In the genomic region with DNA sequence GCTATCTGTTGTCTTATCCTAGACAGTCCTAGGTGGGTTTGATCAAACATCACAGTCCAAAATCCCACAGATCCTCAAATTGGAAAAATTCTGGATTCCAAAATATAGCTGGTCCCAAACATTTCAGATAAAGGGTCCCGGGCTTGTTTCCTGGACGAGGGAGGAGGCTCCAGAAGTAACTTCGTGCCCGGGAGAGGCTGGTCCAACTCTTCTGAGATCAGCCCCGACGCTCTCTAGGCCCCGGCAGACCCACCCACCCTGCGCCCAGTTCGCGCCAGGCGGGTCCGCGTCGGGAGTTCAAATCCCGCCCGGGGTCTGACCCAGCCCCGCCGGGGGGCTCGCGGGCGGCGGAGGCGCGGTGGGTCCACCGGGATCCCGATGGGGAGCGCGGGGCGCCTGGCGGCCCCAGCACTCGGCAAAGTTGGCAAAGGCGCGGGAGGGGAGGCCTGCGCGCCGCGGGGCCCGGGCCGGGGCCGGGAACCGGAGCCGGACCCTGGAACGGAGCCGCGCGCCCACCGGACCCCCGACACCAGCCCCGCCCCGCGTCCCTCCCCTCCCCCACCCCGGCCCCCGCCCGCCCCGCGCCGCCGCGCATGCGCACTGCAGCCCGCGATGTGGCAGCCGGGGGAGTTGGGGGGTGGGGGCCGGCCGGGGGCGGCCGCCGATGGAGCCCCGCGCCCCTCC, we compare ENCODE assay signal across 8 cellular contexts. TPM values are rescaled to one million over a fixed set of nuclear protein-coding genes. Genes with fewer than 3 reads are reported as not detected.
A peak's percentile ranks its signal among the peaks of the same experiment; 100 is the strongest.
DNase-seq lines count a peak whose midpoint lies in the region; ATAC-seq and TF ChIP-seq lines count a peak whose summit lies in the region.

No MANE protein-coding gene starts in this region.

- no peaks in the 10 kb centered on the region for H3K36me3 ChIP-seq in sigmoid colon

- peak; percentile 20 for DNase-seq in ELF-1 (ENCODE audit: low read depth, low spot score)
- peak; percentile 23 for DNase-seq in M059J (ENCODE audit: low read depth)
- no peak for DNase-seq in activated naive CD4-positive, alpha-beta T cell treated with anti-CD3 and anti-CD28 coated beads for 36 hours
- peak; percentile 31 to 75 (median 55) for DNase-seq in right cardiac atrium
- DNase-seq in sigmoid colon = peak; percentile 65
- no peak for DNase-seq in NCI-H2107 treated with DMSO at 0.1 percent for 48 hours (lab: John Stamatoyannopoulos, UW; ENCODE audit: unreplicated experiment)
- DNase-seq in Ammon's horn (ENCODE audit: low spot score) = no peak

- H3K4me3 ChIP-seq in right cardiac atrium (ENCODE audit: low read length) (peak overlapping the region; percentile 99), sigmoid colon (peak overlapping the region; percentile 59 to 98 (median 94))

- WGBS in right cardiac atrium = under 1% methylated on average over 62 of the region's 70 CpGs
- 1% methylated on average over 69 of the region's 70 CpGs for WGBS in sigmoid colon, 2 donors

- peaks cover 15% of the 10 kb centered on the region for H3K4me1 ChIP-seq in right cardiac atrium (ENCODE audit: control insufficient read depth, insufficient read depth, low read length)
- peaks cover 0 to 42% (median 36%) of the 10 kb centered on the region in 4 donors for H3K4me1 ChIP-seq in sigmoid colon

- H3K9me3 Mint-ChIP-seq in activated naive CD4-positive, alpha-beta T cell treated with anti-CD3 and anti-CD28 coated beads for 36 hours = peaks cover 3% of the 10 kb centered on the region

- TF ChIP-seq EP300 in sigmoid colon (IDR thresholded peaks at IDR 0.05) = no peak

- H3K9me3 ChIP-seq in right cardiac atrium (ENCODE audit: control insufficient read depth, low read length) (no peaks in the 10 kb centered on the region), sigmoid colon (no peaks in the 10 kb centered on the region)

- ATAC-seq in GM21619 (IDR thresholded peaks at IDR 0.05; ENCODE audit: unreplicated experiment) = peak; percentile 21
- ATAC-seq in right cardiac atrium = peak; percentile 12 to 28

- peaks cover 11% of the 10 kb centered on the region for H3K36me3 Mint-ChIP-seq in activated naive CD4-positive, alpha-beta T cell treated with anti-CD3 and anti-CD28 coated beads for 36 hours (ENCODE audit: low read depth)

- H3K4me1 Mint-ChIP-seq in activated naive CD4-positive, alpha-beta T cell treated with anti-CD3 and anti-CD28 coated beads for 36 hours (ENCODE audit: low read depth) = peaks cover 54% of the 10 kb centered on the region

- peaks cover 9% of the 10 kb centered on the region for H3K27me3 Mint-ChIP-seq in activated naive CD4-positive, alpha-beta T cell treated with anti-CD3 and anti-CD28 coated beads for 36 hours (ENCODE audit: low read depth)

- peak overlapping the region; percentile 10 for H3K27ac Mint-ChIP-seq in activated naive CD4-positive, alpha-beta T cell treated with anti-CD3 and anti-CD28 coated beads for 36 hours

- TF ChIP-seq POLR2A in sigmoid colon (IDR thresholded peaks at IDR 0.05) = no peak

- H3K27me3 ChIP-seq in right cardiac atrium (ENCODE audit: control insufficient read depth, insufficient read depth) = no peaks in the 10 kb centered on the region
- no peaks in the 10 kb centered on the region for H3K27me3 ChIP-seq in sigmoid colon

- H3K27ac ChIP-seq in right cardiac atrium (ENCODE audit: low read length) (peak overlapping the region; percentile 54), sigmoid colon (peak overlapping the region; percentile 79 to 86 (median 84))

- TF ChIP-seq CTCF in sigmoid colon (IDR thresholded peaks at IDR 0.05) = no peak

- intact Hi-C loops in activated naive CD4-positive, alpha-beta T cell treated with anti-CD3 and anti-CD28 coated beads for 36 hours (cut with micrococcal nuclease) = loop anchor here (1.0 to 2.0 kb wide), 2 partner anchors 145 to 163 kb away; partner anchors contain the start of gene TPGS1
- intact Hi-C loops in right cardiac atrium (cut with DNase I) (no loop called here), sigmoid colon (cut with DNase I) (no loop called here)

- peak overlapping the region; percentile 67 for H3K4me3 Mint-ChIP-seq in activated naive CD4-positive, alpha-beta T cell treated with anti-CD3 and anti-CD28 coated beads for 36 hours

- CTCF ChIA-PET in activated naive CD4-positive, alpha-beta T cell treated with anti-CD3 and anti-CD28 coated beads for 36 hours (lab: Charles Lee) = interaction anchor here (1.7 kb wide), 1 partner anchor 166 kb away, joined by 4 read pairs; no protein-coding TSS in a partner anchor

RNA-seq across cellular contexts. Expression of gene MIER2, which starts 0.5 kb away (rescaled TPM):
- 9.0 and 17.9 TPM in 2 replicates for total RNA-seq in M059J (2014; rRNA removed; shearing (Covaris generic))
- 10 to 100 TPM; 19.4 to 20.4 TPM for total RNA-seq in activated naive CD4-positive, alpha-beta T cell treated with anti-CD3 and anti-CD28 coated beads for 36 hours
- total RNA-seq in right cardiac atrium (10 to 100 TPM; 14.7 to 23.1 (median 18.9) TPM), sigmoid colon (10 to 100 TPM; 11.4 to 31.9 (median 13.0) TPM)
- polyA plus RNA-seq in right cardiac atrium (15.1 TPM), sigmoid colon (10 to 100 TPM in 1 of 3 donors, 1 to 10 TPM in 2; 6.6 to 15.5 (median 7.4) TPM)

RNA-seq across cellular contexts. Expression of gene PLPP2, which starts 52.9 kb away (rescaled TPM):
- 32.6 and 39.3 TPM in 2 replicates for total RNA-seq in M059J (2014; rRNA removed; shearing (Covaris generic))
- under 1 TPM; 0.25 to 0.41 TPM for total RNA-seq in activated naive CD4-positive, alpha-beta T cell treated with anti-CD3 and anti-CD28 coated beads for 36 hours
- total RNA-seq in right cardiac atrium (under 1 TPM; 0.26 to 0.89 (median 0.54) TPM), sigmoid colon (1 to 10 TPM; 1.6 to 3.6 (median 2.3) TPM)
- polyA plus RNA-seq in right cardiac atrium (0.48 TPM), sigmoid colon (100 to 1,000 TPM in 1 of 3 donors, 10 to 100 TPM in 2; 22.2 to 111 (median 29.6) TPM)

Comparison
In these comparisons a context has a peak if more than half of its experiments do, and no peak if none do; other contexts are left out.
1. DNase-seq: peak in ELF-1 (single experiment), M059J (single experiment), right cardiac atrium (3 of 3) and sigmoid colon (single experiment); none in activated naive CD4-positive, alpha-beta T cell treated with anti-CD3 and anti-CD28 coated beads for 36 hours (single experiment), NCI-H2107 treated with DMSO at 0.1 percent for 48 hours (single experiment) and Ammon's horn (single experiment).